Comparison of ENCODE assay signal across 8 cellular contexts in genomic region chr22:17638182-17638431, GRCh38. TPM values are rescaled to one million over a fixed set of nuclear protein-coding genes. Genes with fewer than 3 reads are reported as not detected.
DNase-seq lines count a peak whose midpoint lies in the region; ATAC-seq and TF ChIP-seq lines count a peak whose summit lies in the region.

No MANE protein-coding gene starts in this region.

- H3K9me3 ChIP-seq in MM.1S (replicated peaks; ENCODE audit: insufficient read depth, low read length) = no peaks in the 10 kb centered on the region
- H3K9me3 ChIP-seq in lower lobe of right lung = no peaks in the 10 kb centered on the region
- no peaks in the 10 kb centered on the region for H3K9me3 ChIP-seq in upper lobe of right lung

- peak overlapping the region; percentile 80 for H3K4me2 ChIP-seq in MM.1S (ENCODE audit: low read depth, low read length)

- H3K4me1 ChIP-seq in MM.1S (ENCODE audit: low read length) (peaks cover 9% of the 10 kb centered on the region; the same call in 1 of the 2 replicates), lower lobe of right lung (peaks cover 24% of the 10 kb centered on the region), upper lobe of right lung (peaks cover 19% of the 10 kb centered on the region)

- H3K27me3 ChIP-seq in MM.1S (replicated peaks; ENCODE audit: insufficient read depth, low read length) (no peaks in the 10 kb centered on the region), lower lobe of right lung (ENCODE audit: low read depth) (no peaks in the 10 kb centered on the region), upper lobe of right lung (no peaks in the 10 kb centered on the region)

- ATAC-seq in GM21825 (IDR thresholded peaks at IDR 0.05; ENCODE audit: unreplicated experiment) (peak; percentile 24), lower lobe of right lung (peak in 1 of 2 donors; percentile 79), upper lobe of right lung (peak; percentile 72), GM18519 (IDR thresholded peaks at IDR 0.05; ENCODE audit: low FRiP score, unreplicated experiment) (no peak)

- peak overlapping the region; percentile 75 for H2AFZ ChIP-seq in MM.1S (ENCODE audit: low read length)

- intact Hi-C loops in lower lobe of right lung (cut with DNase I) (no loop called here), upper lobe of right lung (cut with DNase I) (no loop called here)

- DNase-seq in NK-92 treated with Interleukin-12 subunit alpha and Interleukin-12 subunit beta, amount 100 ng/mL, for 24 hours (lab: John Stamatoyannopoulos, UW) = peak; percentile 32
- DNase-seq in NK-92 (lab: John Stamatoyannopoulos, UW; ENCODE audit: unreplicated experiment) (no peak), MM.1S (no peak), caudate nucleus (lab: John Stamatoyannopoulos, UW) (peak in 10 of 61 donors; percentile 18 to 84 (median 40)), lower lobe of right lung (no peak), upper lobe of right lung (no peak)

- H3K79me2 ChIP-seq in MM.1S (ENCODE audit: low read length) = peaks cover 31% of the 10 kb centered on the region

- H3K27ac ChIP-seq in MM.1S (ENCODE audit: low read length) = peak overlapping the region; percentile 82
- peak overlapping the region; percentile 79 for H3K27ac ChIP-seq in caudate nucleus (ENCODE audit: low read depth, low read length)
- peak overlapping the region; percentile 100 for H3K27ac ChIP-seq in lower lobe of right lung
- H3K27ac ChIP-seq in upper lobe of right lung = peak overlapping the region; percentile 100

- no peak for TF ChIP-seq CTCF in MM.1S (IDR thresholded peaks at IDR 0.05; ENCODE audit: low read length)
- TF ChIP-seq CTCF in lower lobe of right lung (IDR thresholded peaks at IDR 0.05) = no peak
- TF ChIP-seq CTCF in upper lobe of right lung (IDR thresholded peaks at IDR 0.05) = no peak

- H3F3A ChIP-seq in MM.1S (ENCODE audit: insufficient read depth, low read length) = peaks cover 18% of the 10 kb centered on the region

- H3K9ac ChIP-seq in MM.1S (ENCODE audit: low read length) = peak overlapping the region; percentile 98

- no peaks in the 10 kb centered on the region for H3K9me2 ChIP-seq in MM.1S (replicated peaks; ENCODE audit: insufficient read depth, low read length)

- H3K4me3 ChIP-seq in MM.1S (ENCODE audit: low read length) (peak overlapping the region; percentile 87), lower lobe of right lung (peak overlapping the region; percentile 75), upper lobe of right lung (peak overlapping the region; percentile 76)

- no peaks in the 10 kb centered on the region for H3K36me3 ChIP-seq in MM.1S (replicated peaks; ENCODE audit: insufficient read depth, low read length)
- no peaks in the 10 kb centered on the region for H3K36me3 ChIP-seq in lower lobe of right lung
- H3K36me3 ChIP-seq in upper lobe of right lung = peaks cover 3% of the 10 kb centered on the region

- H4K20me1 ChIP-seq in MM.1S (ENCODE audit: insufficient read depth, low read length) = no peaks in the 10 kb centered on the region

RNA-seq across cellular contexts. Expression of gene BCL2L13, which starts 0.5 kb away (rescaled TPM):
- total RNA-seq in lower lobe of right lung (41.2 TPM), upper lobe of right lung (40.8 TPM)

RNA-seq across cellular contexts. Expression of gene ATP6V1E1, which starts 9.6 kb away (rescaled TPM):
- total RNA-seq in lower lobe of right lung (133 TPM), upper lobe of right lung (133 TPM)
